8 cellular contexts compared by ENCODE assay signal in the genomic region with DNA sequence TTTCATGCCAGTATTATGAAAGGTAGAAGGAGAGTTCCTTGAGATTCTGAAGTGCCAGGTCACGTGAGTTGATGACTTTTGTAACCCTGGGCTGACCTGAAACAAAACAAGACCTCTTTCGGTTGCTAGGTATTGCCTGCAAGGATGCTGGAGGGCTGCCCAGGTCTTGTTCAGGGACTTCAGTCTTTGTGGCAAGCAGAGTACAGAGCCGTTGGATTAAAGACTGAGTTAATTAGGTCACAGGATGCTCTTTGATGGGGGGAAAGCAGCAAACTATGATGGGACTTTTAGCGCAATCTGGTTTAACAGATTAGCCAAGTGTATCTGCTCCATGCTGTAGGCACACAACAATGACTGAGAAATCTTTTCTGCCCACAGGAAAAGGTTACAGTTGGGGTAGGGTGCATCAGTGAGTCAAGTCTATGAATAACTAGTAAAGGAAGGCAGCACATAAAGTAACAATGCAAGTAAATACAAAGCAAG. TPM values are rescaled to one million over a fixed set of nuclear protein-coding genes. Genes with fewer than 3 reads are reported as not detected.
DNase-seq lines count a peak whose midpoint lies in the region; ATAC-seq and TF ChIP-seq lines count a peak whose summit lies in the region.

No MANE protein-coding gene starts in this region.

- no peaks in the 10 kb centered on the region for H3K79me2 ChIP-seq in OCI-LY7 (ENCODE audit: insufficient read depth, low read depth, low read length)

- no TSS peak for BruUV-seq in OCI-LY7 (replicated peaks; lab: Mats Ljungman, UMichigan)

- H3K27ac ChIP-seq in left lung (peak overlapping the region in 1 of 2 donors; percentile 95), gastrocnemius medialis (no peak overlapping the region), OCI-LY7 (ENCODE audit: low read depth, low read length, poor library complexity, severe bottlenecking) (no peak overlapping the region)

- no peak for TF ChIP-seq POLR2A in gastrocnemius medialis (IDR thresholded peaks at IDR 0.05)

- no peaks in the 10 kb centered on the region for H3K27me3 ChIP-seq in left lung
- H3K27me3 ChIP-seq in gastrocnemius medialis: no peaks in the 10 kb centered on the region

- peak; percentile 92 for DNase-seq in DMS79 treated with DMSO at 0.1 percent for 48 hours (lab: John Stamatoyannopoulos, UW)
- DNase-seq in activated T-cell treated with anti-CD3 and anti-CD28 coated beads, Interleukin-2, amount 50 U/mL, for 24 hours: peak; percentile 54
- peak in 1 of 2 donors; percentile 87 for DNase-seq in left lung
- no peak for DNase-seq in gastrocnemius medialis
- DNase-seq in OCI-LY7 (ENCODE audit: low spot score): no peak
- DNase-seq in SK-N-DZ (ENCODE audit: low spot score): no peak

- POLR2A ChIA-PET in OCI-LY7 (lab: Charles Lee): no interaction called here

- H3K4me3 Mint-ChIP-seq in IgD-negative memory B cell: peak overlapping the region in 1 of 4 donors; percentile 76
- H3K4me3 Mint-ChIP-seq in activated T-cell treated with anti-CD3 and anti-CD28 coated beads, Interleukin-2, amount 50 U/mL, for 24 hours: peak overlapping the region; percentile 19

- H3K27me3 Mint-ChIP-seq in IgD-negative memory B cell: no peaks in the 10 kb centered on the region
- no peaks in the 10 kb centered on the region for H3K27me3 Mint-ChIP-seq in activated T-cell treated with anti-CD3 and anti-CD28 coated beads, Interleukin-2, amount 50 U/mL, for 24 hours

- H3K36me3 ChIP-seq in left lung: no peaks in the 10 kb centered on the region
- H3K36me3 ChIP-seq in gastrocnemius medialis: no peaks in the 10 kb centered on the region
- no peaks in the 10 kb centered on the region for H3K36me3 ChIP-seq in OCI-LY7 (ENCODE audit: insufficient read depth, low read length)

- peaks cover 34 to 41% (median 34%) of the 10 kb centered on the region in 3 donors for H3K4me1 Mint-ChIP-seq in IgD-negative memory B cell
- H3K4me1 Mint-ChIP-seq in activated T-cell treated with anti-CD3 and anti-CD28 coated beads, Interleukin-2, amount 50 U/mL, for 24 hours (ENCODE audit: low read depth): peaks cover 42% of the 10 kb centered on the region

- H3K4me1 ChIP-seq in left lung: peaks cover 11 to 22% of the 10 kb centered on the region in 2 donors
- peaks cover 0 to 4% of the 10 kb centered on the region in 2 donors for H3K4me1 ChIP-seq in gastrocnemius medialis
- H3K4me1 ChIP-seq in OCI-LY7 (ENCODE audit: insufficient read depth, low read length, poor library complexity, severe bottlenecking): peaks cover 37% of the 10 kb centered on the region

- intact Hi-C loops in left lung (cut with DNase I): no loop called here
- intact Hi-C loops in gastrocnemius medialis (cut with DNase I; ENCODE audit: low total_unique reads): no loop called here
- intact Hi-C loops in OCI-LY7 (cut with micrococcal nuclease; ENCODE audit: unreplicated experiment): no loop called here

- H3K36me3 Mint-ChIP-seq in IgD-negative memory B cell: peaks cover 2% of the 10 kb centered on the region
- peaks cover 4% of the 10 kb centered on the region for H3K36me3 Mint-ChIP-seq in activated T-cell treated with anti-CD3 and anti-CD28 coated beads, Interleukin-2, amount 50 U/mL, for 24 hours (ENCODE audit: low read depth)

- H3K9me3 Mint-ChIP-seq in IgD-negative memory B cell: no peaks in the 10 kb centered on the region
- H3K9me3 Mint-ChIP-seq in activated T-cell treated with anti-CD3 and anti-CD28 coated beads, Interleukin-2, amount 50 U/mL, for 24 hours: no peaks in the 10 kb centered on the region

- H3K9me3 ChIP-seq in left lung (peaks cover 0 to under 1% of the 10 kb centered on the region in 2 donors), gastrocnemius medialis (no peaks in the 10 kb centered on the region), OCI-LY7 (ENCODE audit: low read length) (no peaks in the 10 kb centered on the region)

- in situ Hi-C loops in gastrocnemius medialis (cut with MboI; ENCODE audit: low sequenced_read_pairs in 4 of 4): no loop called here

- CTCF ChIA-PET in OCI-LY7 (lab: Charles Lee; ENCODE audit: unreplicated experiment): no interaction called here

- no peaks in the 10 kb centered on the region for H3K9me2 ChIP-seq in OCI-LY7 (ENCODE audit: insufficient read depth, low read length)

- H3K4me3 ChIP-seq in left lung (no peak overlapping the region), gastrocnemius medialis (no peak overlapping the region), OCI-LY7 (ENCODE audit: low read depth, low read length, poor library complexity, severe bottlenecking) (no peak overlapping the region)

- H4K20me1 ChIP-seq in OCI-LY7 (ENCODE audit: insufficient read depth, low read length): no peaks in the 10 kb centered on the region

- ATAC-seq in left lung (peak; percentile 35), gastrocnemius medialis (no peak), HG02623 (IDR thresholded peaks at IDR 0.05; ENCODE audit: unreplicated experiment) (no peak)

- H2AFZ ChIP-seq in OCI-LY7 (ENCODE audit: low read length): no peak overlapping the region

- H3K27ac Mint-ChIP-seq in IgD-negative memory B cell: peak overlapping the region; percentile 57 to 88 (median 82)
- peak overlapping the region; percentile 77 for H3K27ac Mint-ChIP-seq in activated T-cell treated with anti-CD3 and anti-CD28 coated beads, Interleukin-2, amount 50 U/mL, for 24 hours

- TF ChIP-seq CTCF in left lung (IDR thresholded peaks at IDR 0.05) (no peak), gastrocnemius medialis (IDR thresholded peaks at IDR 0.05 in 4 of 5, conservative IDR thresholded peaks at IDR 0.05 in 1 of 5) (no peak), OCI-LY7 (conservative IDR thresholded peaks at IDR 0.05; ENCODE audit: low read length) (no peak)

- H3K4me2 ChIP-seq in OCI-LY7 (ENCODE audit: low read length): no peak overlapping the region

RNA-seq across cellular contexts. Expression of gene ELOVL5, which starts 12.8 kb away (rescaled TPM):
- 156 TPM for polyA plus RNA-seq in IgD-negative memory B cell
- 100 to 1,000 TPM; 127 to 132 TPM for total RNA-seq in left lung
- total RNA-seq in gastrocnemius medialis: 1 to 10 TPM; 5.6 to 7.2 (median 6.2) TPM
- 65.4 and 66.8 TPM in 2 replicates for total RNA-seq in OCI-LY7 (2014; rRNA removed; shearing (Covaris generic))
- total RNA-seq in OCI-LY7 (2022): 97.1 and 107 TPM in 2 replicates
- 71.9 and 82.3 TPM in 2 replicates for polyA plus RNA-seq in SK-N-DZ (2014; cell fraction: cytosol; rRNA removed)
- polyA plus RNA-seq in SK-N-DZ (2014; cell fraction: nucleus; rRNA removed): 126 and 134 TPM in 2 replicates

Comparison
In these comparisons a context has a peak if more than half of its experiments do, and no peak if none do; other contexts are left out.
1. DNase-seq: peak in DMS79 treated with DMSO at 0.1 percent for 48 hours (single experiment) and activated T-cell treated with anti-CD3 and anti-CD28 coated beads, Interleukin-2, amount 50 U/mL, for 24 hours (single experiment); none in gastrocnemius medialis (0 of 2), OCI-LY7 (single experiment) and SK-N-DZ (single experiment).
2. RNA of gene ELOVL5, which starts 12.8 kb away (total RNA-seq): 127 to 132 TPM in left lung and 65.4 to 107 TPM in OCI-LY7; 5.6 to 7.2 TPM in gastrocnemius medialis; every median in the first group is over 4 times any median in the second.